In the genomic region with DNA sequence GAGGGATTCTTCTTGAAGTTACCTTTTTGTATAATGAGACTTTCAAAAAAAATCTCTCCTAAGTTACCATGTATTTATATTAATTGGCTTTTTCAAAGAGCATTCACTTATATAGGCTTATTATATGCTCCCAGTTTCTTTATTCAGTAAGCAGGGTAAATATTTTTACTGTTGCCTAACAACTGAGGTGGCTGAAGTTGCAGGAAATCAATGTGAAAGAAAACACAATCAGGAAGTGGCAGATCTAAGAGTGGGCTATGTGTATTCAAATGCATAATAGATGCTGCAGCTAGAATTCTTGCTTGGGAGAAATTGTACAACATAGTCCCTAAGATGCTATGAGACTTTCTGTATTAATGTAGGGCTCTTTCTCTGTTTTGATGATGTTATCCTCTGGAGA, we compare ENCODE assay signal across 1 cellular context.
TF ChIP-seq lines count a peak whose summit lies in the region.

No MANE protein-coding gene starts in this region.

TF ChIP-seq in GM23338, 12 proteins besides CTCF, POLR2A, EP300 and RAD21:
- TF ChIP-seq, protein P1, sequence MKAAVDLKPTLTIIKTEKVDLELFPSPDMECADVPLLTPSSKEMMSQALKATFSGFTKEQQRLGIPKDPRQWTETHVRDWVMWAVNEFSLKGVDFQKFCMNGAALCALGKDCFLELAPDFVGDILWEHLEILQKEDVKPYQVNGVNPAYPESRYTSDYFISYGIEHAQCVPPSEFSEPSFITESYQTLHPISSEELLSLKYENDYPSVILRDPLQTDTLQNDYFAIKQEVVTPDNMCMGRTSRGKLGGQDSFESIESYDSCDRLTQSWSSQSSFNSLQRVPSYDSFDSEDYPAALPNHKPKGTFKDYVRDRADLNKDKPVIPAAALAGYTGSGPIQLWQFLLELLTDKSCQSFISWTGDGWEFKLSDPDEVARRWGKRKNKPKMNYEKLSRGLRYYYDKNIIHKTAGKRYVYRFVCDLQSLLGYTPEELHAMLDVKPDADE (IDR thresholded peaks at IDR 0.05) = no peak
- TF ChIP-seq ZNF114 (CRISPR knock-in tag; IDR thresholded peaks at IDR 0.05) (no peak), JUNB (IDR thresholded peaks at IDR 0.05; ENCODE audit: unreplicated experiment) (no peak), EZH2phosphoT487 (IDR thresholded peaks at IDR 0.05; ENCODE audit: unreplicated experiment) (no peak), CREB1 (CRISPR knock-in tag; IDR thresholded peaks at IDR 0.05; ENCODE audit: low read depth) (no peak), STAT1 (IDR thresholded peaks at IDR 0.05; ENCODE audit: unreplicated experiment) (no peak), EZH2 (IDR thresholded peaks at IDR 0.05; ENCODE audit: low read depth, unreplicated experiment) (no peak), NANOG (IDR thresholded peaks at IDR 0.05; ENCODE audit: borderline replicate concordance) (no peak), POLR2AphosphoS5 (IDR thresholded peaks at IDR 0.05; ENCODE audit: low read depth) (no peak), ZNF331 (CRISPR knock-in tag; IDR thresholded peaks at IDR 0.05; ENCODE audit: low read depth) (no peak)
- TF ChIP-seq, protein P2, sequence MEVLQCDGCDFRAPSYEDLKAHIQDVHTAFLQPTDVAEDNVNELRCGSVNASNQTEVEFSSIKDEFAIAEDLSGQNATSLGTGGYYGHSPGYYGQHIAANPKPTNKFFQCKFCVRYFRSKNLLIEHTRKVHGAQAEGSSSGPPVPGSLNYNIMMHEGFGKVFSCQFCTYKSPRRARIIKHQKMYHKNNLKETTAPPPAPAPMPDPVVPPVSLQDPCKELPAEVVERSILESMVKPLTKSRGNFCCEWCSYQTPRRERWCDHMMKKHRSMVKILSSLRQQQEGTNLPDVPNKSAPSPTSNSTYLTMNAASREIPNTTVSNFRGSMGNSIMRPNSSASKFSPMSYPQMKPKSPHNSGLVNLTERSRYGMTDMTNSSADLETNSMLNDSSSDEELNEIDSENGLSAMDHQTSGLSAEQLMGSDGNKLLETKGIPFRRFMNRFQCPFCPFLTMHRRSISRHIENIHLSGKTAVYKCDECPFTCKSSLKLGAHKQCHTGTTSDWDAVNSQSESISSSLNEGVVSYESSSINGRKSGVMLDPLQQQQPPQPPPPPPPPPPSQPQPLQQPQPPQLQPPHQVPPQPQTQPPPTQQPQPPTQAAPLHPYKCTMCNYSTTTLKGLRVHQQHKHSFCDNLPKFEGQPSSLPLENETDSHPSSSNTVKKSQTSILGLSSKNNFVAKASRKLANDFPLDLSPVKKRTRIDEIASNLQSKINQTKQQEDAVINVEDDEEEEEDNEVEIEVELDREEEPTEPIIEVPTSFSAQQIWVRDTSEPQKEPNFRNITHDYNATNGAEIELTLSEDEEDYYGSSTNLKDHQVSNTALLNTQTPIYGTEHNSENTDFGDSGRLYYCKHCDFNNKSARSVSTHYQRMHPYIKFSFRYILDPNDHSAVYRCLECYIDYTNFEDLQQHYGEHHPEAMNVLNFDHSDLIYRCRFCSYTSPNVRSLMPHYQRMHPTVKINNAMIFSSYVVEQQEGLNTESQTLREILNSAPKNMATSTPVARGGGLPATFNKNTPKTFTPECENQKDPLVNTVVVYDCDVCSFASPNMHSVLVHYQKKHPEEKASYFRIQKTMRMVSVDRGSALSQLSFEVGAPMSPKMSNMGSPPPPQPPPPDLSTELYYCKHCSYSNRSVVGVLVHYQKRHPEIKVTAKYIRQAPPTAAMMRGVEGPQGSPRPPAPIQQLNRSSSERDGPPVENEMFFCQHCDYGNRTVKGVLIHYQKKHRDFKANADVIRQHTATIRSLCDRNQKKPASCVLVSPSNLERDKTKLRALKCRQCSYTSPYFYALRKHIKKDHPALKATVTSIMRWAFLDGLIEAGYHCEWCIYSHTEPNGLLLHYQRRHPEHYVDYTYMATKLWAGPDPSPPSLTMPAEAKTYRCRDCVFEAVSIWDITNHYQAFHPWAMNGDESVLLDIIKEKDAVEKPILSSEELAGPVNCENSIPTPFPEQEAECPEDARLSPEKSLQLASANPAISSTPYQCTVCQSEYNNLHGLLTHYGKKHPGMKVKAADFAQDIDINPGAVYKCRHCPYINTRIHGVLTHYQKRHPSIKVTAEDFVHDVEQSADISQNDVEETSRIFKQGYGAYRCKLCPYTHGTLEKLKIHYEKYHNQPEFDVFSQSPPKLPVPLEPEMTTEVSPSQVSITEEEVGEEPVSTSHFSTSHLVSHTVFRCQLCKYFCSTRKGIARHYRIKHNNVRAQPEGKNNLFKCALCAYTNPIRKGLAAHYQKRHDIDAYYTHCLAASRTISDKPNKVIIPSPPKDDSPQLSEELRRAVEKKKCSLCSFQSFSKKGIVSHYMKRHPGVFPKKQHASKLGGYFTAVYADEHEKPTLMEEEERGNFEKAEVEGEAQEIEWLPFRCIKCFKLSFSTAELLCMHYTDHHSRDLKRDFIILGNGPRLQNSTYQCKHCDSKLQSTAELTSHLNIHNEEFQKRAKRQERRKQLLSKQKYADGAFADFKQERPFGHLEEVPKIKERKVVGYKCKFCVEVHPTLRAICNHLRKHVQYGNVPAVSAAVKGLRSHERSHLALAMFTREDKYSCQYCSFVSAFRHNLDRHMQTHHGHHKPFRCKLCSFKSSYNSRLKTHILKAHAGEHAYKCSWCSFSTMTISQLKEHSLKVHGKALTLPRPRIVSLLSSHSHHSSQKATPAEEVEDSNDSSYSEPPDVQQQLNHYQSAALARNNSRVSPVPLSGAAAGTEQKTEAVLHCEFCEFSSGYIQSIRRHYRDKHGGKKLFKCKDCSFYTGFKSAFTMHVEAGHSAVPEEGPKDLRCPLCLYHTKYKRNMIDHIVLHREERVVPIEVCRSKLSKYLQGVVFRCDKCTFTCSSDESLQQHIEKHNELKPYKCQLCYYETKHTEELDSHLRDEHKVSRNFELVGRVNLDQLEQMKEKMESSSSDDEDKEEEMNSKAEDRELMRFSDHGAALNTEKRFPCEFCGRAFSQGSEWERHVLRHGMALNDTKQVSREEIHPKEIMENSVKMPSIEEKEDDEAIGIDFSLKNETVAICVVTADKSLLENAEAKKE (CRISPR knock-in tag; IDR thresholded peaks at IDR 0.05) = no peak
- TF ChIP-seq, protein P3, sequence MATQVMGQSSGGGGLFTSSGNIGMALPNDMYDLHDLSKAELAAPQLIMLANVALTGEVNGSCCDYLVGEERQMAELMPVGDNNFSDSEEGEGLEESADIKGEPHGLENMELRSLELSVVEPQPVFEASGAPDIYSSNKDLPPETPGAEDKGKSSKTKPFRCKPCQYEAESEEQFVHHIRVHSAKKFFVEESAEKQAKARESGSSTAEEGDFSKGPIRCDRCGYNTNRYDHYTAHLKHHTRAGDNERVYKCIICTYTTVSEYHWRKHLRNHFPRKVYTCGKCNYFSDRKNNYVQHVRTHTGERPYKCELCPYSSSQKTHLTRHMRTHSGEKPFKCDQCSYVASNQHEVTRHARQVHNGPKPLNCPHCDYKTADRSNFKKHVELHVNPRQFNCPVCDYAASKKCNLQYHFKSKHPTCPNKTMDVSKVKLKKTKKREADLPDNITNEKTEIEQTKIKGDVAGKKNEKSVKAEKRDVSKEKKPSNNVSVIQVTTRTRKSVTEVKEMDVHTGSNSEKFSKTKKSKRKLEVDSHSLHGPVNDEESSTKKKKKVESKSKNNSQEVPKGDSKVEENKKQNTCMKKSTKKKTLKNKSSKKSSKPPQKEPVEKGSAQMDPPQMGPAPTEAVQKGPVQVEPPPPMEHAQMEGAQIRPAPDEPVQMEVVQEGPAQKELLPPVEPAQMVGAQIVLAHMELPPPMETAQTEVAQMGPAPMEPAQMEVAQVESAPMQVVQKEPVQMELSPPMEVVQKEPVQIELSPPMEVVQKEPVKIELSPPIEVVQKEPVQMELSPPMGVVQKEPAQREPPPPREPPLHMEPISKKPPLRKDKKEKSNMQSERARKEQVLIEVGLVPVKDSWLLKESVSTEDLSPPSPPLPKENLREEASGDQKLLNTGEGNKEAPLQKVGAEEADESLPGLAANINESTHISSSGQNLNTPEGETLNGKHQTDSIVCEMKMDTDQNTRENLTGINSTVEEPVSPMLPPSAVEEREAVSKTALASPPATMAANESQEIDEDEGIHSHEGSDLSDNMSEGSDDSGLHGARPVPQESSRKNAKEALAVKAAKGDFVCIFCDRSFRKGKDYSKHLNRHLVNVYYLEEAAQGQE (IDR thresholded peaks at IDR 0.05; ENCODE audit: unreplicated experiment) = no peak
